Comparison of ENCODE assay signal across 12 cellular contexts in the genomic region with DNA sequence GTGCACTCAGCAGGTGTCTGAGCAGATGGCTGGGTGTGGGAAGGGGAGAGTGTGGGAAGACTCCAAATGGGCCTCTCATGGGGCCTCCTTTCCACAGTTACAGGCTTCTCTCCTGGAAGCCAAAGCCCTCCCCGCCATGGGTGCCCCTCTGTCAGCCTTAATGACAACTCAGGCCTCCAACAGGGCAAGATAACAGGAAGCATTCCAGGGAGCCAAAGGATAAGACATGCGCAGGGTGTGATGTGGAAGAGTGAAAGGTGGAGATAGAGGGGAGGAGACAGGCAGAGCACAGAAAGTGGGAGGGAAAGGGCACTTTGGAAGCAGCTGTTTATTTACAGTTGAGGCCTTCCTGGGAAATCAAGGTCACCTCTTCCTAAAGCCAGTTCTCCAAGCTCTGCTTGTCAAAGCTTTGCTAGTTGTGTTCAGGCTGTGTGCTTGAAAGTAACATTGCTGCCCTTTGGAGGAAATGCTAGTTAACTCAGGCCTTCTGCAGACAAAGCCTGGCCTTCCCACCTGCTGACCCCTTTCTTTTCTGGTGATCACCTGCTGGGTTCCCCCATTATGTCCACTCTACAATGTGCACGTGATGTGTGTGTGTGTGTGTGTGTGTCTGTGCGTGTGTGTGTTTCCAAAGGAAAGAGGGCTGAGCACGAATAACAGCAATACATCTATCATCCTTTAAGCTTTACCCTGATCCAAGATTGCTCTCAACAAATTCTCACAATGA. TPM values are rescaled to one million over a fixed set of nuclear protein-coding genes. Genes with fewer than 3 reads are reported as not detected.
DNase-seq lines count a peak whose midpoint lies in the region; ATAC-seq lines count a peak whose summit lies in the region.
"Had no signal": no experiment of that assay in that cellular context is flagged by ENCODE, and none has a peak within 500 bp of the region (broad histone marks: within the 10 kb centered on the region; RNA-seq: fewer than 3 reads in every experiment).

No MANE protein-coding gene starts in this region.

- no peak overlapping the region for H3K4me3 ChIP-seq in effector memory CD4-positive, alpha-beta T cell (ENCODE audit: insufficient read depth, low read depth, low read length, poor library complexity, severe bottlenecking)
- H3K4me3 ChIP-seq: thoracic aorta had no signal

- no peak overlapping the region for H3K27ac ChIP-seq in effector memory CD4-positive, alpha-beta T cell (ENCODE audit: insufficient read depth, low read length, poor library complexity, severe bottlenecking)
- H3K27ac ChIP-seq: thoracic aorta had no signal

- peaks cover 3% of the 10 kb centered on the region for H3K4me1 ChIP-seq in effector memory CD4-positive, alpha-beta T cell (ENCODE audit: control insufficient read depth, insufficient read depth, low read length, poor library complexity, severe bottlenecking)

- no peaks in the 10 kb centered on the region for H3K36me3 ChIP-seq in effector memory CD4-positive, alpha-beta T cell (ENCODE audit: control insufficient read depth, insufficient read depth, low read length)
- H3K36me3 ChIP-seq: thoracic aorta had no signal

- peak; percentile 77 for ATAC-seq in left colon
- ATAC-seq: activated CD4-positive, CD25-positive, alpha-beta regulatory T cell treated with anti-CD3 and anti-CD28 coated beads, Interleukin-2, amount 50 U/mL, for 24 hours; natural killer cell treated with Interleukin-12 subunit alpha and Interleukin-12 subunit beta and Interleukin-15 and Interleukin-18, amount 100 ng/mL, for 72 hours had no signal

- no peaks in the 10 kb centered on the region for H3K27me3 ChIP-seq in effector memory CD4-positive, alpha-beta T cell (replicated peaks; ENCODE audit: control insufficient read depth, insufficient read depth, low read length, poor library complexity, severe bottlenecking)

- intact Hi-C loops in left colon (cut with DNase I, micrococcal nuclease) = no loop called here

- DNase-seq in DMS53 treated with DMSO at 0.1 percent for 48 hours (lab: John Stamatoyannopoulos, UW; ENCODE audit: unreplicated experiment) = peak; percentile 66
- peak; percentile 69 for DNase-seq in NCI-H1092 treated with DMSO at 0.1 percent for 48 hours (lab: John Stamatoyannopoulos, UW)
- peak; percentile 77 for DNase-seq in NCI-H774 (lab: John Stamatoyannopoulos, UW)
- no peak for DNase-seq in left colon
- DNase-seq in SIG-M5 treated with dmso at 0.1 percent for 504 hours (lab: John Stamatoyannopoulos, UW; ENCODE audit: unreplicated experiment) = no peak
- DNase-seq in activated gamma-delta T cell treated with Interleukin-2 at 50 U/mL for 16 hours = no peak
- no peak for DNase-seq in putamen (ENCODE audit: low spot score)
- DNase-seq in effector memory CD4-positive, alpha-beta T cell = no peak
- DNase-seq: CD4-positive, alpha-beta T cell had no signal

- H3K9me3 ChIP-seq in effector memory CD4-positive, alpha-beta T cell (ENCODE audit: control insufficient read depth, low read length) = no peaks in the 10 kb centered on the region
- H3K9me3 ChIP-seq: thoracic aorta had no signal

RNA-seq across cellular contexts. Expression of a gene that starts 35.2 kb away (rescaled TPM):
- total RNA-seq in left colon = 10 to 100 TPM; 33.3 to 60.7 TPM

Comparison
In these comparisons a context has a peak if more than half of its experiments do, and no peak if none do; other contexts are left out.
1. DNase-seq: peak in DMS53 treated with DMSO at 0.1 percent for 48 hours (single experiment), NCI-H1092 treated with DMSO at 0.1 percent for 48 hours (single experiment) and NCI-H774 (single experiment); none in left colon (0 of 2), SIG-M5 treated with dmso at 0.1 percent for 504 hours (single experiment), activated gamma-delta T cell treated with Interleukin-2 at 50 U/mL for 16 hours (single experiment), putamen (single experiment) and effector memory CD4-positive, alpha-beta T cell (0 of 3).